8 cellular contexts compared by ENCODE assay signal in the genomic region with DNA sequence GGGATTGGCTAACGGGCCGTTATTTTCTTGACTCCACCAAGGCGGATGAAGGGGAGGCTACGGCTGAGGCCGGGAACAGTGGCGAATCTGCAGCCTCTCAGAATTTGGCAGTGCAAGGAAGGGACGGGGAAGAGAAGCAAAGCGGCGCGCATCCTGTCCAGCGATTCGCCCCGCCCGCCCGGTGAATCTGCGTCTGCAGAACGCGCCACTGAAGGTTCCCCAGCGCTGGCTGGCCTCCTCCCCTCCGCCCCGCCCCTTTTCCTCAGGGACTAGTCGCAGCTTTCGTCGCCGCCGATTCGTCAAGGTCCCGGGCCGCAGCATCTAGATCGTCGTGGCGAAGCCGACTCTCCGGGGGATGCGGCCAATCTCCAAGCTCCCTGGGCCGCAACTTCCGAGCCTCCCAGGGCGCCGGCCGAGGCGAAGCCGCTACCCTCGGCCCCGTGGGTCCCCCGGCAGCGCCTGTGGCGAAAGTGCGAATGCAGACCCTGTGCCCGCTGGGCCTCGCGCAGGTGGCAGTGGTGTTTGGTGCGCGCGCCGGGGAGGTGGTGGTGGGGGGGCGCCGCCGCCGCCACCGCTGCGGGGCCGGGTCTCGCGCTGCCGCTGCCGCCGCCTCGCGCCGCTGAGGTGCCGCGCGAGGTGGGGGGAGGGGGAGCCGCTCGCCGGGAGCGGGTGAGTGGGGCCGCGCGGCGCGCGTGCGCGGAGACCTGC. TPM values are rescaled to one million over a fixed set of nuclear protein-coding genes. Genes with fewer than 3 reads are reported as not detected.
DNase-seq lines count a peak whose midpoint lies in the region; ATAC-seq, FAIRE-seq and TF ChIP-seq lines count a peak whose summit lies in the region.

A gene (plus strand): TSS at position 299 of the 708 bp plus-strand sequence. CDS start 978 bp downstream, outside the sequence.

- DNase-seq in Ammon's horn (ENCODE audit: low spot score) (peak; percentile 97), GM19239 (ENCODE audit: insufficient read length, low spot score) (peak; percentile 98), NCI-H510A (lab: John Stamatoyannopoulos, UW) (peak; percentile 98), cerebellar nuclear complex (lab: John Stamatoyannopoulos, UW) (peak; percentile 60 to 65), kidney epithelial cell (ENCODE audit: low read depth) (peak; percentile 51)
- DNase-seq in activated CD4-positive, alpha-beta T cell treated with anti-CD3 and anti-CD28 coated beads for 24 hours (ENCODE audit: low read depth in 2 of 2): peak; percentile 96 to 98
- DNase-seq in stimulated activated CD4-positive, alpha-beta T cell treated with anti-CD3 and anti-CD28 coated beads, Interleukin-15, amount 100 ng/mL, for 1 hour (ENCODE audit: low read depth in 1 of 2, low spot score in 1 of 2): peak; percentile 93

- peak within 1 kb of the TSS; percentile 86 for H3K4me3 ChIP-seq in kidney epithelial cell (ENCODE audit: low read depth, low read length)

- ATAC-seq in HG03439 (IDR thresholded peaks at IDR 0.05; ENCODE audit: unreplicated experiment): peak; percentile 73

- FAIRE-seq in GM19239 (lab: Jason Lieb, UNC): peak; percentile 94

- H3K27me3 ChIP-seq in kidney epithelial cell (ENCODE audit: control insufficient read depth, insufficient read depth, low read length): no peaks in the 10 kb centered on the region

- TF ChIP-seq CTCF in kidney epithelial cell (IDR thresholded peaks at IDR 0.05; ENCODE audit: insufficient read depth, low read length, poor library complexity, severe bottlenecking): no peak

- peaks cover 1% of the 10 kb centered on the region for H3K36me3 ChIP-seq in kidney epithelial cell (ENCODE audit: control insufficient read depth, insufficient read depth, low read length)

RNA-seq across cellular contexts. Expression of the gene that starts here (rescaled TPM):
- 7.2 TPM in 2 replicates for total RNA-seq in kidney epithelial cell

Comparison
In these comparisons a context has a peak if more than half of its experiments do, and no peak if none do; other contexts are left out.
1. Peak in every context shown above with its lines: DNase-seq, ATAC-seq and H3K4me3 ChIP-seq.